Comparison of ENCODE assay signal across 1 cellular context in the genomic region with DNA sequence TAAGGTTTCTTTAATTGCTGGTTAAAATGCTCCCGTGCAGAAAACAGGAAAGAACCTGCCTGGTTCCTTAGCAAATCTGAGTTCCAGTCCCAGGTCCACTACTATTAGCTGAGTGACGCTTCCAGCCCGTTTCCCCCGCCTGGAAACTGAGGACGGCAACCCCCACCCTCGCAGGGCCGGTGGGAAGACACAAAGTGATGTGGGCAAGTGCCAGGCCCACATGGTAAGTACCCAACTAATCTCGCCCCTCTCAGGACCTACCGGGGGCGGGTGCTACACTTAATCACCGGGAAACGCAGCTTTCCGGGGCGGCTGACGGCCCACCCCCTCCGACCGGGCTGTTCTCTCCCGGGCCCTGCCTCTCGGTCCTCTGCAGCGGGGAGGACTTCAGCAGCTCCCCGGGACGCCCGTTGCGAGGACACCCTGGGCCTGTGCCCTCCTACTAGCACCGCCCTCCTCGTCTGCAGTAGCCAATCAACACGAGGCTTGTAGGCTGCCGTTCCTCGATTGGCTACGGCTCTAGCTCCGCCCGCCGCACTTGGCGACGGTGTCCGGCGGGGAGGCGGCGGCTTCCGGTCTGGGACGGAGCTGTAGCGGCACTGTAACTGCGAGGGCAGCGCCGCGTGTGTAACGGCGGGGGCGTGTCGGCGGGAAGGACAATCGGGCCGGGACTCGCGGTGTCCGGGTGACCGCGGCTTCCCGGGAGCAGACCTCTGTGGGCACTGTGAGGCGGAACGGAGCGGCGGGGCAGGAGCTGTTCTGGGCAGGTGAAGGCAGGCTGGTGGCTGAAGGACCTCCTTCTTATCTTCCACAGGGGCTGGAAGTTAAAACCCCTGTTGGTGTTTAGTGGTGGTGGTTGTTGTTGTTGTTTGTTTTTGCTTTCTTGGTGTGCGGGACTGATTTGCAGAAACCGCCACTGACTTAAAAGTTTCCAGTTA.
TF ChIP-seq lines count a peak whose summit lies in the region.

A gene with protein sequence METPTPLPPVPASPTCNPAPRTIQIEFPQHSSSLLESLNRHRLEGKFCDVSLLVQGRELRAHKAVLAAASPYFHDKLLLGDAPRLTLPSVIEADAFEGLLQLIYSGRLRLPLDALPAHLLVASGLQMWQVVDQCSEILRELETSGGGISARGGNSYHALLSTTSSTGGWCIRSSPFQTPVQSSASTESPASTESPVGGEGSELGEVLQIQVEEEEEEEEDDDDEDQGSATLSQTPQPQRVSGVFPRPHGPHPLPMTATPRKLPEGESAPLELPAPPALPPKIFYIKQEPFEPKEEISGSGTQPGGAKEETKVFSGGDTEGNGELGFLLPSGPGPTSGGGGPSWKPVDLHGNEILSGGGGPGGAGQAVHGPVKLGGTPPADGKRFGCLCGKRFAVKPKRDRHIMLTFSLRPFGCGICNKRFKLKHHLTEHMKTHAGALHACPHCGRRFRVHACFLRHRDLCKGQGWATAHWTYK (plus strand): TSS at position 568 of the 938 bp plus-strand sequence. CDS start 525 bp downstream, outside the sequence.

TF ChIP-seq in K562, 482 proteins besides CTCF, POLR2A, EP300 and RAD21 (continued from another document and continues in another):
- TF ChIP-seq, protein P1, sequence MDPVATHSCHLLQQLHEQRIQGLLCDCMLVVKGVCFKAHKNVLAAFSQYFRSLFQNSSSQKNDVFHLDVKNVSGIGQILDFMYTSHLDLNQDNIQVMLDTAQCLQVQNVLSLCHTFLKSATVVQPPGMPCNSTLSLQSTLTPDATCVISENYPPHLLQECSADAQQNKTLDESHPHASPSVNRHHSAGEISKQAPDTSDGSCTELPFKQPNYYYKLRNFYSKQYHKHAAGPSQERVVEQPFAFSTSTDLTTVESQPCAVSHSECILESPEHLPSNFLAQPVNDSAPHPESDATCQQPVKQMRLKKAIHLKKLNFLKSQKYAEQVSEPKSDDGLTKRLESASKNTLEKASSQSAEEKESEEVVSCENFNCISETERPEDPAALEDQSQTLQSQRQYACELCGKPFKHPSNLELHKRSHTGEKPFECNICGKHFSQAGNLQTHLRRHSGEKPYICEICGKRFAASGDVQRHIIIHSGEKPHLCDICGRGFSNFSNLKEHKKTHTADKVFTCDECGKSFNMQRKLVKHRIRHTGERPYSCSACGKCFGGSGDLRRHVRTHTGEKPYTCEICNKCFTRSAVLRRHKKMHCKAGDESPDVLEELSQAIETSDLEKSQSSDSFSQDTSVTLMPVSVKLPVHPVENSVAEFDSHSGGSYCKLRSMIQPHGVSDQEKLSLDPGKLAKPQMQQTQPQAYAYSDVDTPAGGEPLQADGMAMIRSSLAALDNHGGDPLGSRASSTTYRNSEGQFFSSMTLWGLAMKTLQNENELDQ (CRISPR knock-in tag; IDR thresholded peaks at IDR 0.05; ENCODE audit: borderline replicate concordance), result no peak
- TF ChIP-seq, protein P2, sequence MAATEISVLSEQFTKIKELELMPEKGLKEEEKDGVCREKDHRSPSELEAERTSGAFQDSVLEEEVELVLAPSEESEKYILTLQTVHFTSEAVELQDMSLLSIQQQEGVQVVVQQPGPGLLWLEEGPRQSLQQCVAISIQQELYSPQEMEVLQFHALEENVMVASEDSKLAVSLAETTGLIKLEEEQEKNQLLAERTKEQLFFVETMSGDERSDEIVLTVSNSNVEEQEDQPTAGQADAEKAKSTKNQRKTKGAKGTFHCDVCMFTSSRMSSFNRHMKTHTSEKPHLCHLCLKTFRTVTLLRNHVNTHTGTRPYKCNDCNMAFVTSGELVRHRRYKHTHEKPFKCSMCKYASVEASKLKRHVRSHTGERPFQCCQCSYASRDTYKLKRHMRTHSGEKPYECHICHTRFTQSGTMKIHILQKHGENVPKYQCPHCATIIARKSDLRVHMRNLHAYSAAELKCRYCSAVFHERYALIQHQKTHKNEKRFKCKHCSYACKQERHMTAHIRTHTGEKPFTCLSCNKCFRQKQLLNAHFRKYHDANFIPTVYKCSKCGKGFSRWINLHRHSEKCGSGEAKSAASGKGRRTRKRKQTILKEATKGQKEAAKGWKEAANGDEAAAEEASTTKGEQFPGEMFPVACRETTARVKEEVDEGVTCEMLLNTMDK (IDR thresholded peaks at IDR 0.05; ENCODE audit: borderline replicate concordance, insufficient read depth, low read depth, low read length, poor library complexity, severe bottlenecking), result no peak
- TF ChIP-seq GTF2F1 (IDR thresholded peaks at IDR 0.05; ENCODE audit: low read depth, low read length) (no peak; the same call in 1 of the 2 replicates), KDM2B (CRISPR knock-in tag; IDR thresholded peaks at IDR 0.05) (0 out of 2 replicates have a peak, but pooled peaks have one; percentile 30), RAD51 (IDR thresholded peaks at IDR 0.05; ENCODE audit: borderline replicate concordance, low read depth) (no peak), GABPB2 (CRISPR knock-in tag; conservative IDR thresholded peaks at IDR 0.05) (no peak), ZNF57 (CRISPR knock-in tag; IDR thresholded peaks at IDR 0.05) (no peak), ARNT (IDR thresholded peaks at IDR 0.05) (no peak), JUN (IDR thresholded peaks at IDR 0.05; ENCODE audit: borderline replicate concordance, low read depth, low read length) (peak; percentile 65; the same call in 1 of the 2 replicates), JUN (CRISPR knock-in tag; IDR thresholded peaks at IDR 0.05; ENCODE audit: borderline replicate concordance) (no peak), NR1H2 (CRISPR knock-in tag; IDR thresholded peaks at IDR 0.05) (0 out of 2 replicates have a peak, but pooled peaks have one; percentile 55)
- TF ChIP-seq, protein P3, sequence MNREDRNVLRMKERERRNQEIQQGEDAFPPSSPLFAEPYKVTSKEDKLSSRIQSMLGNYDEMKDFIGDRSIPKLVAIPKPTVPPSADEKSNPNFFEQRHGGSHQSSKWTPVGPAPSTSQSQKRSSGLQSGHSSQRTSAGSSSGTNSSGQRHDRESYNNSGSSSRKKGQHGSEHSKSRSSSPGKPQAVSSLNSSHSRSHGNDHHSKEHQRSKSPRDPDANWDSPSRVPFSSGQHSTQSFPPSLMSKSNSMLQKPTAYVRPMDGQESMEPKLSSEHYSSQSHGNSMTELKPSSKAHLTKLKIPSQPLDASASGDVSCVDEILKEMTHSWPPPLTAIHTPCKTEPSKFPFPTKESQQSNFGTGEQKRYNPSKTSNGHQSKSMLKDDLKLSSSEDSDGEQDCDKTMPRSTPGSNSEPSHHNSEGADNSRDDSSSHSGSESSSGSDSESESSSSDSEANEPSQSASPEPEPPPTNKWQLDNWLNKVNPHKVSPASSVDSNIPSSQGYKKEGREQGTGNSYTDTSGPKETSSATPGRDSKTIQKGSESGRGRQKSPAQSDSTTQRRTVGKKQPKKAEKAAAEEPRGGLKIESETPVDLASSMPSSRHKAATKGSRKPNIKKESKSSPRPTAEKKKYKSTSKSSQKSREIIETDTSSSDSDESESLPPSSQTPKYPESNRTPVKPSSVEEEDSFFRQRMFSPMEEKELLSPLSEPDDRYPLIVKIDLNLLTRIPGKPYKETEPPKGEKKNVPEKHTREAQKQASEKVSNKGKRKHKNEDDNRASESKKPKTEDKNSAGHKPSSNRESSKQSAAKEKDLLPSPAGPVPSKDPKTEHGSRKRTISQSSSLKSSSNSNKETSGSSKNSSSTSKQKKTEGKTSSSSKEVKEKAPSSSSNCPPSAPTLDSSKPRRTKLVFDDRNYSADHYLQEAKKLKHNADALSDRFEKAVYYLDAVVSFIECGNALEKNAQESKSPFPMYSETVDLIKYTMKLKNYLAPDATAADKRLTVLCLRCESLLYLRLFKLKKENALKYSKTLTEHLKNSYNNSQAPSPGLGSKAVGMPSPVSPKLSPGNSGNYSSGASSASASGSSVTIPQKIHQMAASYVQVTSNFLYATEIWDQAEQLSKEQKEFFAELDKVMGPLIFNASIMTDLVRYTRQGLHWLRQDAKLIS (CRISPR knock-in tag; IDR thresholded peaks at IDR 0.05), result peak; percentile 54
- TF ChIP-seq, protein P4, sequence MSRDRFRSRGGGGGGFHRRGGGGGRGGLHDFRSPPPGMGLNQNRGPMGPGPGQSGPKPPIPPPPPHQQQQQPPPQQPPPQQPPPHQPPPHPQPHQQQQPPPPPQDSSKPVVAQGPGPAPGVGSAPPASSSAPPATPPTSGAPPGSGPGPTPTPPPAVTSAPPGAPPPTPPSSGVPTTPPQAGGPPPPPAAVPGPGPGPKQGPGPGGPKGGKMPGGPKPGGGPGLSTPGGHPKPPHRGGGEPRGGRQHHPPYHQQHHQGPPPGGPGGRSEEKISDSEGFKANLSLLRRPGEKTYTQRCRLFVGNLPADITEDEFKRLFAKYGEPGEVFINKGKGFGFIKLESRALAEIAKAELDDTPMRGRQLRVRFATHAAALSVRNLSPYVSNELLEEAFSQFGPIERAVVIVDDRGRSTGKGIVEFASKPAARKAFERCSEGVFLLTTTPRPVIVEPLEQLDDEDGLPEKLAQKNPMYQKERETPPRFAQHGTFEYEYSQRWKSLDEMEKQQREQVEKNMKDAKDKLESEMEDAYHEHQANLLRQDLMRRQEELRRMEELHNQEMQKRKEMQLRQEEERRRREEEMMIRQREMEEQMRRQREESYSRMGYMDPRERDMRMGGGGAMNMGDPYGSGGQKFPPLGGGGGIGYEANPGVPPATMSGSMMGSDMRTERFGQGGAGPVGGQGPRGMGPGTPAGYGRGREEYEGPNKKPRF (IDR thresholded peaks at IDR 0.05; ENCODE audit: low read depth, low read length), result no peak
- TF ChIP-seq, protein P5, sequence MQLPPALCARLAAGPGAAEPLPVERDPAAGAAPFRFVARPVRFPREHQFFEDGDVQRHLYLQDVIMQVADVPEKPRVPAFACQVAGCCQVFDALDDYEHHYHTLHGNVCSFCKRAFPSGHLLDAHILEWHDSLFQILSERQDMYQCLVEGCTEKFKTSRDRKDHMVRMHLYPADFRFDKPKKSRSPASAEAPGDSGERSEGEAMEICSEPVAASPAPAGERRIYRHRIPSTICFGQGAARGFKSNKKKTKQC (CRISPR knock-in tag; IDR thresholded peaks at IDR 0.05), result 0 out of 2 replicates have a peak, but pooled peaks have one; percentile 19
- TF ChIP-seq, protein P6, sequence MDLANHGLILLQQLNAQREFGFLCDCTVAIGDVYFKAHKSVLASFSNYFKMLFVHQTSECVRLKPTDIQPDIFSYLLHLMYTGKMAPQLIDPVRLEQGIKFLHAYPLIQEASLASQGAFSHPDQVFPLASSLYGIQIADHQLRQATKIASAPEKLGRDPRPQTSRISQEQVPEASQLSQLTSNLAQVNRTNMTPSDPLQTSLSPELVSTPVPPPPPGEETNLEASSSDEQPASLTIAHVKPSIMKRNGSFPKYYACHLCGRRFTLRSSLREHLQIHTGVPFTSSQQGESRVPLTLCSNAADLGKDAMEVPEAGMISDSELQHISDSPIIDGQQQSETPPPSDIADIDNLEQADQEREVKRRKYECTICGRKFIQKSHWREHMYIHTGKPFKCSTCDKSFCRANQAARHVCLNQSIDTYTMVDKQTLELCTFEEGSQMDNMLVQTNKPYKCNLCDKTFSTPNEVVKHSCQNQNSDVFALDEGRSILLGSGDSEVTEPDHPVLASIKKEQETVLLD (IDR thresholded peaks at IDR 0.05), result 0 out of 2 replicates have a peak, but pooled peaks have one; percentile 42
- TF ChIP-seq, protein P7, sequence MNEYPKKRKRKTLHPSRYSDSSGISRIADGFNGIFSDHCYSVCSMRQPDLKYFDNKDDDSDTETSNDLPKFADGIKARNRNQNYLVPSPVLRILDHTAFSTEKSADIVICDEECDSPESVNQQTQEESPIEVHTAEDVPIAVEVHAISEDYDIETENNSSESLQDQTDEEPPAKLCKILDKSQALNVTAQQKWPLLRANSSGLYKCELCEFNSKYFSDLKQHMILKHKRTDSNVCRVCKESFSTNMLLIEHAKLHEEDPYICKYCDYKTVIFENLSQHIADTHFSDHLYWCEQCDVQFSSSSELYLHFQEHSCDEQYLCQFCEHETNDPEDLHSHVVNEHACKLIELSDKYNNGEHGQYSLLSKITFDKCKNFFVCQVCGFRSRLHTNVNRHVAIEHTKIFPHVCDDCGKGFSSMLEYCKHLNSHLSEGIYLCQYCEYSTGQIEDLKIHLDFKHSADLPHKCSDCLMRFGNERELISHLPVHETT (CRISPR knock-in tag; conservative IDR thresholded peaks at IDR 0.05 in 1 of 2, IDR thresholded peaks at IDR 0.05 in 1 of 2), result peak in 1 of 2 experiments; percentile 95; a peak in 2 of 4 replicates
- TF ChIP-seq, protein P8, sequence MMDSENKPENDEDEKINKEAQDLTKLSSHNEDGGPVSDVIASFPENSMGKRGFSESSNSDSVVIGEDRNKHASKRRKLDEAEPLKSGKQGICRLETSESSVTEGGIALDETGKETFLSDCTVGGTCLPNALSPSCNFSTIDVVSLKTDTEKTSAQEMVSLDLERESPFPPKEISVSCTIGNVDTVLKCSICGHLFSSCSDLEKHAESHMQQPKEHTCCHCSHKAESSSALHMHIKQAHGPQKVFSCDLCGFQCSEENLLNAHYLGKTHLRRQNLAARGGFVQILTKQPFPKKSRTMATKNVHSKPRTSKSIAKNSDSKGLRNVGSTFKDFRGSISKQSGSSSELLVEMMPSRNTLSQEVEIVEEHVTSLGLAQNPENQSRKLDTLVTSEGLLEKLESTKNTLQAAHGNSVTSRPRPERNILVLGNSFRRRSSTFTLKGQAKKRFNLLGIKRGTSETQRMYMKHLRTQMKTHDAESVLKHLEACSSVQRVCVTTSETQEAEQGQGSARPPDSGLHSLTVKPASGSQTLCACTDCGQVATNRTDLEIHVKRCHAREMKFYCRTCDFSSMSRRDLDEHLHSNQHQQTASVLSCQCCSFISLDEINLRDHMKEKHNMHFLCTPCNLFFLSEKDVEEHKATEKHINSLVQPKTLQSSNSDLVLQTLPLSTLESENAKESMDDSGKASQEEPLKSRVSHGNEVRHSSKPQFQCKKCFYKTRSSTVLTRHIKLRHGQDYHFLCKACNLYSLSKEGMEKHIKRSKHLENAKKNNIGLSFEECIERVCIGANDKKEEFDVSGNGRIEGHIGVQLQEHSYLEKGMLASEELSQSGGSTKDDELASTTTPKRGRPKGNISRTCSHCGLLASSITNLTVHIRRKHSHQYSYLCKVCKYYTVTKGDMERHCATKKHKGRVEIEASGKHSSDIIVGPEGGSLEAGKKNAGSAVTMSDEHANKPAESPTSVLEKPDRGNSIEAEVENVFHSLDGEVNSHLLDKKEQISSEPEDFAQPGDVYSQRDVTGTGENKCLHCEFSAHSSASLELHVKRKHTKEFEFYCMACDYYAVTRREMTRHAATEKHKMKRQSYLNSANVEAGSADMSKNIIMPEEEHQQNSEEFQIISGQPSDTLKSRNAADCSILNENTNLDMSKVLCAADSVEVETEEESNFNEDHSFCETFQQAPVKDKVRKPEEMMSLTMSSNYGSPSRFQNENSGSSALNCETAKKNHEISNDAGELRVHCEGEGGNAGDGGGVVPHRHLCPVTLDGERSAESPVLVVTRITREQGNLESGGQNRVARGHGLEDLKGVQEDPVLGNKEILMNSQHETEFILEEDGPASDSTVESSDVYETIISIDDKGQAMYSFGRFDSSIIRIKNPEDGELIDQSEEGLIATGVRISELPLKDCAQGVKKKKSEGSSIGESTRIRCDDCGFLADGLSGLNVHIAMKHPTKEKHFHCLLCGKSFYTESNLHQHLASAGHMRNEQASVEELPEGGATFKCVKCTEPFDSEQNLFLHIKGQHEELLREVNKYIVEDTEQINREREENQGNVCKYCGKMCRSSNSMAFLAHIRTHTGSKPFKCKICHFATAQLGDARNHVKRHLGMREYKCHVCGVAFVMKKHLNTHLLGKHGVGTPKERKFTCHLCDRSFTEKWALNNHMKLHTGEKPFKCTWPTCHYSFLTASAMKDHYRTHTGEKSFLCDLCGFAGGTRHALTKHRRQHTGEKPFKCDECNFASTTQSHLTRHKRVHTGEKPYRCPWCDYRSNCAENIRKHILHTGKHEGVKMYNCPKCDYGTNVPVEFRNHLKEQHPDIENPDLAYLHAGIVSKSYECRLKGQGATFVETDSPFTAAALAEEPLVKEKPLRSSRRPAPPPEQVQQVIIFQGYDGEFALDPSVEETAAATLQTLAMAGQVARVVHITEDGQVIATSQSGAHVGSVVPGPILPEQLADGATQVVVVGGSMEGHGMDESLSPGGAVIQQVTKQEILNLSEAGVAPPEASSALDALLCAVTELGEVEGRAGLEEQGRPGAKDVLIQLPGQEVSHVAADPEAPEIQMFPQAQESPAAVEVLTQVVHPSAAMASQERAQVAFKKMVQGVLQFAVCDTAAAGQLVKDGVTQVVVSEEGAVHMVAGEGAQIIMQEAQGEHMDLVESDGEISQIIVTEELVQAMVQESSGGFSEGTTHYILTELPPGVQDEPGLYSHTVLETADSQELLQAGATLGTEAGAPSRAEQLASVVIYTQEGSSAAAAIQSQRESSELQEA (IDR thresholded peaks at IDR 0.05; ENCODE audit: low read depth), result peak; percentile 88
